9 cellular contexts compared by ENCODE assay signal in genomic region chr5:75611324-75612210, GRCh38. TPM values are rescaled to one million over a fixed set of nuclear protein-coding genes. Genes with fewer than 3 reads are reported as not detected.
DNase-seq lines count a peak whose midpoint lies in the region; ATAC-seq and TF ChIP-seq lines count a peak whose summit lies in the region.
"Had no signal": no experiment of that assay in that cellular context is flagged by ENCODE, and none has a peak within 500 bp of the region (broad histone marks: within the 10 kb centered on the region; RNA-seq: fewer than 3 reads in every experiment).

TSS of gene ANKDD1B (plus strand) at chr5:75611453. CDS start at chr5:75611635, 182 bp downstream.

- DNase-seq in EH (ENCODE audit: low read depth) = peak; percentile 54
- peak; percentile 66 for DNase-seq in NCI-H69 (lab: John Stamatoyannopoulos, UW)
- DNase-seq in esophagus muscularis mucosa (ENCODE audit: extremely low spot score) = no peak
- peak; percentile 32 for DNase-seq in myocyte (ENCODE audit: low read depth)
- no peak for DNase-seq in SJCRH30
- DNase-seq in NK-92 treated with Interleukin-12 subunit alpha and Interleukin-12 subunit beta, amount 100 ng/mL, for 24 hours (lab: John Stamatoyannopoulos, UW) = no peak
- no peak for DNase-seq in NCI-H146 treated with DMSO at 0.1 percent for 48 hours (lab: John Stamatoyannopoulos, UW; ENCODE audit: unreplicated experiment)

- no peak for ATAC-seq in HG02623 (IDR thresholded peaks at IDR 0.05; ENCODE audit: unreplicated experiment)

- H3K36me3 ChIP-seq in esophagus muscularis mucosa (no peaks in the 10 kb centered on the region), SJCRH30 (no peaks in the 10 kb centered on the region)

- H3K27me3 ChIP-seq in esophagus muscularis mucosa (peaks cover 0 to 7% (median 0%) of the 10 kb centered on the region in 4 donors), SJCRH30 (no peaks in the 10 kb centered on the region)

- no peak for TF ChIP-seq POLR2A in esophagus muscularis mucosa (IDR thresholded peaks at IDR 0.05; ENCODE audit: low read depth)

- 3% methylated on average over 14 of the region's 52 CpGs for WGBS in esophagus muscularis mucosa

- TF ChIP-seq EP300 in esophagus muscularis mucosa (IDR thresholded peaks at IDR 0.05) = no peak

- H3K27ac ChIP-seq in esophagus muscularis mucosa (replicated peaks in 1 of 4) (peak within 1 kb of the TSS in 1 of 4 donors; percentile 41), SJCRH30 (no peak within 1 kb of the TSS)

- no peaks in the 10 kb centered on the region for H3K9me3 ChIP-seq in esophagus muscularis mucosa
- H3K9me3 ChIP-seq in SJCRH30 (replicated peaks) = no peaks in the 10 kb centered on the region

- intact Hi-C loops in esophagus muscularis mucosa (cut with DNase I) = no loop called here

- H3K4me1 ChIP-seq in esophagus muscularis mucosa (peaks cover 12 to 18% (median 18%) of the 10 kb centered on the region in 4 donors), SJCRH30 (peaks cover 21% of the 10 kb centered on the region)

- peak within 1 kb of the TSS; percentile 52 to 64 (median 58) for H3K4me3 ChIP-seq in esophagus muscularis mucosa
- H3K4me3 ChIP-seq in SJCRH30 = no peak within 1 kb of the TSS

- TF ChIP-seq CTCF in esophagus muscularis mucosa (IDR thresholded peaks at IDR 0.05) = no peak

RNA-seq across cellular contexts. Expression of gene ANKDD1B, which starts in this region (rescaled TPM):
- total RNA-seq in esophagus muscularis mucosa (under 1 TPM in 2 of 4 donors, not detected in 2; 0.33 to 0.83 TPM), myocyte (not detected in 2 replicates)
- polyA plus RNA-seq in myocyte (2012) = 0.26 TPM
- total RNA-seq in SJCRH30 (2014; rRNA removed; shearing (Covaris generic)) = 0.18 TPM in 1 of 2 replicates, not detected in the other
- total RNA-seq: HT1080 had no signal

Comparison
In these comparisons a context has a peak if more than half of its experiments do, and no peak if none do; other contexts are left out.
1. Peak in DNase-seq in myocyte; RNA of the gene not detected or under 1 TPM.
2. DNase-seq: peak in EH (single experiment) and NCI-H69 (single experiment); none in esophagus muscularis mucosa (single experiment), SJCRH30 (0 of 2), NK-92 treated with Interleukin-12 subunit alpha and Interleukin-12 subunit beta, amount 100 ng/mL, for 24 hours (single experiment) and NCI-H146 treated with DMSO at 0.1 percent for 48 hours (single experiment).